23 cellular contexts compared by ENCODE assay signal in the genomic region with DNA sequence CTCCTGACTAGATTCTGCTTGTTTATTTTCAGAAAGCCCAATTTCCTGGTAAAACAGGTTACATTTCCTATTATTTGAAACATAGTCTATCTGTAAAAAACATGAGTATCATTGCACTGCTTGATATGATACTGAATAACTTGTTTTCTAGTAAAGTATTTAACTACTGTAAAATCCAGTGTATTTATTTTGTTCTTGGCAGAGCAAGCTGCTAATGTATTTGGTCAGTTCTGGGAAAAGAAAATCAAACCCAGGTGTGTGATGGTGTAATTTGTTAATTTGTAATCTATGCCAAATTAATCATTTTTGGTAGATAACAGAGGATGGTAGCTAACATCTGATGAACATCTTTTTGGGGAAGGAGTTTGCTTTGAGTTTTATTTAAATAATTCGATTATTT.
"Had no signal": no experiment of that assay in that cellular context is flagged by ENCODE, and none has a peak within 500 bp of the region (broad histone marks: within the 10 kb centered on the region; RNA-seq: fewer than 3 reads in every experiment).

No MANE protein-coding gene starts in this region.

- H3K27ac Mint-ChIP-seq: memory B cell; nephron progenitor cell; stimulated activated naive B cell treated with anti-CD40 and anti-IgM and Interleukin-4, amounts not matched to agents 10 μg/mL and 1 μg/mL and 100 μg/mL, for 72 hours had no signal

- H3K27ac ChIP-seq: colonic mucosa, uterus, WERI-Rb-1 had no signal

- H3K36me3 ChIP-seq: colonic mucosa, uterus had no signal

- H3K4me1 ChIP-seq: colonic mucosa, uterus had no signal

- H3K9me3 ChIP-seq: colonic mucosa, gastroesophageal sphincter, uterus had no signal

- H3K9me3 Mint-ChIP-seq: activated naive CD4-positive, alpha-beta T cell treated with anti-CD3 and anti-CD28 coated beads, Interleukin-2, amount 50 U/mL, for 72 hours; effector memory CD8-positive, alpha-beta T cell; memory B cell; nephron progenitor cell; stimulated activated naive B cell treated with anti-CD40 and anti-IgM and Interleukin-4, amounts not matched to agents 10 μg/mL and 1 μg/mL and 100 μg/mL, for 72 hours had no signal

- ATAC-seq: activated naive CD4-positive, alpha-beta T cell treated with anti-CD3 and anti-CD28 coated beads, Interleukin-2, amount 50 U/mL, for 72 hours; effector memory CD8-positive, alpha-beta T cell; esophagus mucosa; gastroesophageal sphincter; sciatic nerve; stimulated activated naive B cell treated with anti-CD40 and anti-IgM and Interleukin-4, amounts not matched to agents 10 μg/mL and 1 μg/mL and 100 μg/mL, for 72 hours had no signal

- H3K4me3 ChIP-seq: colonic mucosa, dorsolateral prefrontal cortex, gastroesophageal sphincter, uterus had no signal

- DNase-seq: activated CD4-positive, alpha-beta T cell treated with anti-CD3 and anti-CD28 coated beads, Interleukin-2, amount 50 U/mL, for 1 hour; activated CD4-positive, CD25-positive, alpha-beta regulatory T cell treated with anti-CD3 and anti-CD28 coated beads, Interleukin-2, amount 50 U/mL, for 72 hours; activated CD8-positive, alpha-beta memory T cell treated with anti-CD3 and anti-CD28 coated beads for 24 hours; activated CD8-positive, alpha-beta memory T cell treated with anti-CD3 and anti-CD28 coated beads, Interleukin-2, amount 50 U/mL, for 4 hours; activated gamma-delta T cell; amygdala; colonic mucosa; dorsolateral prefrontal cortex; effector memory CD8-positive, alpha-beta T cell; head of caudate nucleus; hypothalamus; nephron progenitor cell; small intestine; stimulated activated CD4-positive, alpha-beta T cell treated with anti-CD3 and anti-CD28 coated beads, Interleukin-2, amount 100 ng/mL, for 24 hours; stimulated activated naive B cell treated with anti-CD40 and anti-IgM and Interleukin-4, amounts not matched to agents 10 μg/mL and 1 μg/mL and 100 μg/mL, for 72 hours; T-helper 2 cell; uterus; WERI-Rb-1 had no signal

- H3K4me3 Mint-ChIP-seq: effector memory CD8-positive, alpha-beta T cell; memory B cell; nephron progenitor cell; stimulated activated naive B cell treated with anti-CD40 and anti-IgM and Interleukin-4, amounts not matched to agents 10 μg/mL and 1 μg/mL and 100 μg/mL, for 72 hours had no signal

- H3K27me3 Mint-ChIP-seq: effector memory CD8-positive, alpha-beta T cell; memory B cell; stimulated activated naive B cell treated with anti-CD40 and anti-IgM and Interleukin-4, amounts not matched to agents 10 μg/mL and 1 μg/mL and 100 μg/mL, for 72 hours had no signal

- H3K27me3 ChIP-seq: colonic mucosa, dorsolateral prefrontal cortex, gastroesophageal sphincter, uterus had no signal

- H3K4me1 Mint-ChIP-seq: memory B cell; stimulated activated naive B cell treated with anti-CD40 and anti-IgM and Interleukin-4, amounts not matched to agents 10 μg/mL and 1 μg/mL and 100 μg/mL, for 72 hours had no signal
